Comparison of ENCODE assay signal across 19 cellular contexts in genomic region chr2:119671011-119671410, GRCh38.
"Had no signal": no experiment of that assay in that cellular context is flagged by ENCODE, and none has a peak within 500 bp of the region (broad histone marks: within the 10 kb centered on the region; RNA-seq: fewer than 3 reads in every experiment).

No MANE protein-coding gene starts in this region.

- H3K36me3 ChIP-seq: left lung, neural progenitor cell, sigmoid colon, spleen, thoracic aorta, tibial nerve, upper lobe of left lung had no signal

- H3K27ac Mint-ChIP-seq: dendritic cell treated with granulocyte-macrophage colony-stimulating factor and Interleukin-4, amounts not matched to agents 40 ng/mL and 50 ng/mL, for 4 days; mesothelial cell of epicardium; nephron; neural progenitor cell; stimulated activated memory B cell treated with anti-CD40 and anti-IgM and Interleukin-4, amounts not matched to agents 10 μg/mL and 1 μg/mL and 100 μg/mL, for 72 hours had no signal

- H3K4me1 Mint-ChIP-seq: mesothelial cell of epicardium; stimulated activated memory B cell treated with anti-CD40 and anti-IgM and Interleukin-4, amounts not matched to agents 10 μg/mL and 1 μg/mL and 100 μg/mL, for 72 hours had no signal

- DNase-seq: central memory CD4-positive, alpha-beta T cell; effector memory CD4-positive, alpha-beta T cell; left lung; mesenchymal stem cell; naive thymus-derived CD4-positive, alpha-beta T cell; psoas muscle; right cardiac atrium; sigmoid colon; spleen; stimulated activated CD4-positive, alpha-beta T cell treated with anti-CD3 and anti-CD28 coated beads, Interleukin-4, amount 100 ng/mL, for 4 hours; stimulated activated naive CD8-positive, alpha-beta T cell treated with anti-CD3 and anti-CD28 coated beads, Interleukin-15, Interleukin-2, amounts not matched to agents 100 U/mL and 50 U/mL, for 24 hours; upper lobe of left lung had no signal

- H3K27ac ChIP-seq: left lung, neural progenitor cell, psoas muscle, sigmoid colon, spleen, thoracic aorta, tibial nerve, upper lobe of left lung had no signal

- H3K9ac ChIP-seq: neural progenitor cell had no signal

- H3K4me3 Mint-ChIP-seq: dendritic cell treated with granulocyte-macrophage colony-stimulating factor and Interleukin-4, amounts not matched to agents 40 ng/mL and 50 ng/mL, for 4 days; mesothelial cell of epicardium; naive thymus-derived CD4-positive, alpha-beta T cell; nephron; neural progenitor cell; stimulated activated memory B cell treated with anti-CD40 and anti-IgM and Interleukin-4, amounts not matched to agents 10 μg/mL and 1 μg/mL and 100 μg/mL, for 72 hours had no signal

- H3K36me3 Mint-ChIP-seq: mesothelial cell of epicardium; naive thymus-derived CD4-positive, alpha-beta T cell; neural progenitor cell; stimulated activated memory B cell treated with anti-CD40 and anti-IgM and Interleukin-4, amounts not matched to agents 10 μg/mL and 1 μg/mL and 100 μg/mL, for 72 hours had no signal

- H3K4me3 ChIP-seq: left lung, neural progenitor cell, psoas muscle, sigmoid colon, spleen, thoracic aorta, tibial nerve, upper lobe of left lung had no signal

- ATAC-seq: left lung; naive thymus-derived CD4-positive, alpha-beta T cell; stimulated activated memory B cell treated with anti-CD40 and anti-IgM and Interleukin-4, amounts not matched to agents 10 μg/mL and 1 μg/mL and 100 μg/mL, for 72 hours; stimulated activated naive CD8-positive, alpha-beta T cell treated with anti-CD3 and anti-CD28 coated beads, Interleukin-15, Interleukin-2, amounts not matched to agents 100 U/mL and 50 U/mL, for 24 hours had no signal

- H3K4me1 ChIP-seq: left lung, psoas muscle, spleen, tibial nerve had no signal

- H3K27me3 Mint-ChIP-seq: stimulated activated memory B cell treated with anti-CD40 and anti-IgM and Interleukin-4, amounts not matched to agents 10 μg/mL and 1 μg/mL and 100 μg/mL, for 72 hours had no signal

- H3K9me3 Mint-ChIP-seq: dendritic cell treated with granulocyte-macrophage colony-stimulating factor and Interleukin-4, amounts not matched to agents 40 ng/mL and 50 ng/mL, for 4 days; mesothelial cell of epicardium; naive thymus-derived CD4-positive, alpha-beta T cell; nephron; neural progenitor cell; stimulated activated memory B cell treated with anti-CD40 and anti-IgM and Interleukin-4, amounts not matched to agents 10 μg/mL and 1 μg/mL and 100 μg/mL, for 72 hours had no signal

- H3K9me3 ChIP-seq: left lung, psoas muscle, sigmoid colon, spleen, thoracic aorta, tibial nerve, upper lobe of left lung had no signal

- H3K27me3 ChIP-seq: left lung, neural progenitor cell, sigmoid colon, spleen, tibial nerve, upper lobe of left lung had no signal

- H3K4me2 ChIP-seq: neural progenitor cell had no signal

- H2AFZ ChIP-seq: neural progenitor cell had no signal
